ENCODE assay signal across 14 cellular contexts in genomic region chr17:300881-301280, GRCh38.
"Had no signal": no experiment of that assay in that cellular context is flagged by ENCODE, and none has a peak within 500 bp of the region (broad histone marks: within the 10 kb centered on the region; RNA-seq: fewer than 3 reads in every experiment).

No MANE protein-coding gene starts in this region.

- H3K36me3 Mint-ChIP-seq: immature natural killer cell had no signal

- ATAC-seq: activated CD8-positive, alpha-beta T cell treated with anti-CD3 and anti-CD28 coated beads for 36 hours; right lobe of liver had no signal

- H3K9me3 Mint-ChIP-seq: activated CD8-positive, alpha-beta T cell treated with anti-CD3 and anti-CD28 coated beads for 36 hours; activated naive CD4-positive, alpha-beta T cell treated with anti-CD3 and anti-CD28 coated beads for 36 hours; immature natural killer cell; memory B cell; T-helper 2 cell treated with Interferon-gamma antibody and Interleukin-4, amounts not matched to agents 5 μg/mL and 100 μg/mL, for 36 hours had no signal

- H3K4me1 ChIP-seq: right lobe of liver, SJCRH30 had no signal

- H3K9me3 ChIP-seq: adrenal gland, right lobe of liver, SJCRH30, testis had no signal

- H3K4me3 Mint-ChIP-seq: activated CD8-positive, alpha-beta T cell treated with anti-CD3 and anti-CD28 coated beads for 36 hours; activated naive CD4-positive, alpha-beta T cell treated with anti-CD3 and anti-CD28 coated beads for 36 hours; immature natural killer cell; memory B cell; T-helper 2 cell treated with Interferon-gamma antibody and Interleukin-4, amounts not matched to agents 5 μg/mL and 100 μg/mL, for 36 hours had no signal

- H3K27me3 Mint-ChIP-seq: activated CD8-positive, alpha-beta T cell treated with anti-CD3 and anti-CD28 coated beads for 36 hours; memory B cell had no signal

- DNase-seq: activated CD8-positive, alpha-beta memory T cell treated with anti-CD3 and anti-CD28 coated beads, Interleukin-2, amount 50 U/mL, for 48 hours; activated CD8-positive, alpha-beta T cell treated with anti-CD3 and anti-CD28 coated beads for 36 hours; adrenal gland; immature natural killer cell; SJCRH30; stimulated activated CD4-positive, alpha-beta T cell treated with anti-CD3 and anti-CD28 coated beads, Interleukin-12 subunit alpha, Interleukin-12 subunit beta, amount 100 ng/mL, for 4 hours; stimulated activated naive CD4-positive, alpha-beta T cell treated with Interleukin-2 at 50 U/mL for 16 hours; SW 1271; testis had no signal

- H3K4me1 Mint-ChIP-seq: immature natural killer cell, memory B cell had no signal

- H3K4me3 ChIP-seq: adrenal gland, dorsolateral prefrontal cortex, right lobe of liver, SJCRH30, testis had no signal

- H3K27ac Mint-ChIP-seq: activated CD8-positive, alpha-beta T cell treated with anti-CD3 and anti-CD28 coated beads for 36 hours; activated naive CD4-positive, alpha-beta T cell treated with anti-CD3 and anti-CD28 coated beads for 36 hours; memory B cell; T-helper 2 cell treated with Interferon-gamma antibody and Interleukin-4, amounts not matched to agents 5 μg/mL and 100 μg/mL, for 36 hours had no signal

- H3K27me3 ChIP-seq: adrenal gland, right lobe of liver, SJCRH30, testis had no signal

- H3K36me3 ChIP-seq: adrenal gland, SJCRH30 had no signal

- H3K27ac ChIP-seq: dorsolateral prefrontal cortex, right lobe of liver, SJCRH30, testis had no signal
